Comparison of ENCODE assay signal across 8 cellular contexts in genomic region chr5:173618927-173619519, GRCh38. TPM values are rescaled to one million over a fixed set of nuclear protein-coding genes. Genes with fewer than 3 reads are reported as not detected.
DNase-seq lines count a peak whose midpoint lies in the region; ATAC-seq and TF ChIP-seq lines count a peak whose summit lies in the region.

No MANE protein-coding gene starts in this region.

- CTCF ChIA-PET in CD4-positive, alpha-beta memory T cell (lab: Charles Lee; ENCODE audit: partially characterized antibody) = interaction anchor here (0.8 to 11.8 kb wide), 12 partner anchors 70 to 693 kb away, joined by 3 to 211 read pairs (median 7); partner anchors contain the start of gene CPEB4

- no peaks in the 10 kb centered on the region for H3K27me3 ChIP-seq in CD4-positive, alpha-beta memory T cell (ENCODE audit: insufficient read depth, low read length)

- H3K4me3 ChIP-seq in CD4-positive, alpha-beta memory T cell (ENCODE audit: low read length in 2 of 2) = no peak overlapping the region
- H3K4me3 ChIP-seq in fibroblast of pulmonary artery (replicated peaks; ENCODE audit: low read depth, low read length) = no peak overlapping the region

- no peaks in the 10 kb centered on the region for H3K9me3 Mint-ChIP-seq in CD4-positive, alpha-beta memory T cell

- TF ChIP-seq CTCF in fibroblast of pulmonary artery (IDR thresholded peaks at IDR 0.05; ENCODE audit: low read length, missing control alignments) = peak; percentile 77

- H3K27me3 Mint-ChIP-seq in CD4-positive, alpha-beta memory T cell = no peaks in the 10 kb centered on the region

- H3K36me3 ChIP-seq in CD4-positive, alpha-beta memory T cell (ENCODE audit: insufficient read depth, low read length) = no peaks in the 10 kb centered on the region

- intact Hi-C loops in CD4-positive, alpha-beta memory T cell (cut with micrococcal nuclease) = loop anchor here (1.0 to 10.0 kb wide), 4 partner anchors 166 to 1337 kb away; partner anchors contain the start of gene UBTD2

- peaks cover 24% of the 10 kb centered on the region for H3K4me1 ChIP-seq in CD4-positive, alpha-beta memory T cell (ENCODE audit: insufficient read depth, low read length)

- ATAC-seq in GM18861 (IDR thresholded peaks at IDR 0.05; ENCODE audit: unreplicated experiment) (no peak), HG03025 (IDR thresholded peaks at IDR 0.05; ENCODE audit: low FRiP score, unreplicated experiment) (no peak)

- DNase-seq in CD4-positive, alpha-beta memory T cell = peak; percentile 55 to 69 (median 62)
- DNase-seq in H4 (ENCODE audit: low spot score) (peak; percentile 37), NCI-H748 (lab: John Stamatoyannopoulos, UW; ENCODE audit: unreplicated experiment) (peak; percentile 74), fibroblast of pulmonary artery (ENCODE audit: low read depth) (peak; percentile 75), pons (ENCODE audit: low spot score) (peak; percentile 82)
- DNase-seq in activated CD8-positive, alpha-beta memory T cell treated with anti-CD3 and anti-CD28 coated beads, Interleukin-2, amount 50 U/mL, for 1 hour (ENCODE audit: extremely low read depth) = peak; percentile 3

- peak overlapping the region in 4 of 8 donors; percentile 4 to 68 (median 32) for H3K4me3 Mint-ChIP-seq in CD4-positive, alpha-beta memory T cell

- peaks cover 2 to 9% of the 10 kb centered on the region in 2 donors for H3K36me3 Mint-ChIP-seq in CD4-positive, alpha-beta memory T cell

- H3K4me1 Mint-ChIP-seq in CD4-positive, alpha-beta memory T cell = peaks cover 21 to 34% (median 26%) of the 10 kb centered on the region in 4 donors

- H3K9me3 ChIP-seq in CD4-positive, alpha-beta memory T cell (ENCODE audit: control insufficient read depth in 1 of 2, low read length in 2 of 2) = no peaks in the 10 kb centered on the region

- H3K27ac ChIP-seq in CD4-positive, alpha-beta memory T cell (ENCODE audit: low read depth, low read length) = no peak overlapping the region

- POLR2A ChIA-PET in CD4-positive, alpha-beta memory T cell (lab: Charles Lee; ENCODE audit: partially characterized antibody) = interaction anchor here (1.2 to 1.8 kb wide), 2 partner anchors 299 to 354 kb away, joined by 3 to 6 read pairs; no protein-coding TSS in a partner anchor

- peak overlapping the region in 3 of 7 donors; percentile 12 to 59 (median 57) for H3K27ac Mint-ChIP-seq in CD4-positive, alpha-beta memory T cell

RNA-seq across cellular contexts. Expression of gene BOD1, which starts 2.6 kb away (rescaled TPM):
- 10 to 100 TPM; 35.7 to 38.1 TPM for total RNA-seq in CD4-positive, alpha-beta memory T cell
- polyA plus RNA-seq in CD4-positive, alpha-beta memory T cell = 10 to 100 TPM; 11.8 to 14.5 TPM
- 77.9 and 88.5 TPM in 2 replicates for total RNA-seq in H4 (2014; rRNA removed; shearing (Covaris generic))

Comparison
In these comparisons a context has a peak if more than half of its experiments do, and no peak if none do; other contexts are left out.
1. DNase-seq: peak in every context shown above with its lines; median percentile 82 in pons; 75 in fibroblast of pulmonary artery; 74 in NCI-H748; 62 in CD4-positive, alpha-beta memory T cell; 37 in H4; 3 in activated CD8-positive, alpha-beta memory T cell treated with anti-CD3 and anti-CD28 coated beads, Interleukin-2, amount 50 U/mL, for 1 hour.